In the genomic region with DNA sequence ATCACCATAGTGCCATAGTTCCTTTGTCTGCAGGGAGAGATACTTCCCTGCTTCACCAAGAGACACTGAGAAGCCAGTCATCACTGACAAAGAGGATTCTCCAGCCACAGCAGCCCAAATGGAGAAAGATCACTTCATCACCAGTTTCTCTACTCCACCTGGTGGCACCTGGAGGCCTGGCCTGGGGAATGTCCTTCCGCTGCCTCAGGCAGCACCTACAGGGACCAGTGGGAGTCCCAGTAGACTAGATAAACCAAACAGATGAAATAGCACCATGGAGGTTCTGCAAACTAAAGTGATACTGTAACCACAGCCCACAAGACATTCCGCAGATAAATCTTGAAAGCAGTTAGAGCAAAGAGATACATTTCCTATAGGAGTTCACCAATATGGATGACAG, we compare ENCODE assay signal across 17 cellular contexts.
"Had no signal": no experiment of that assay in that cellular context is flagged by ENCODE, and none has a peak within 500 bp of the region (broad histone marks: within the 10 kb centered on the region; RNA-seq: fewer than 3 reads in every experiment).

No MANE protein-coding gene starts in this region.

- DNase-seq: activated CD4-positive, alpha-beta T cell treated with anti-CD3 and anti-CD28 coated beads for 4 hours; activated CD8-positive, alpha-beta T cell treated with anti-CD3 and anti-CD28 coated beads for 36 hours; activated effector memory CD4-positive, alpha-beta T cell treated with Interleukin-2 at 50 U/mL for 16 hours; activated naive CD4-positive, alpha-beta T cell treated with anti-CD3 and anti-CD28 coated beads, Interleukin-2, amount 50 U/mL, for 16 hours; activated T-cell treated with anti-CD3 and anti-CD28 coated beads, Interleukin-2, amount 50 U/mL, for 4 hours; effector memory CD4-positive, alpha-beta T cell; foreskin melanocyte; head of caudate nucleus; left lung; mucosa of descending colon; naive thymus-derived CD4-positive, alpha-beta T cell; stimulated activated CD4-positive, alpha-beta T cell treated with anti-CD3 and anti-CD28 coated beads, Interleukin-1b, Interleukin-23, amount 100 ng/mL, for 48 hours; stimulated activated naive CD8-positive, alpha-beta T cell treated with anti-CD3 and anti-CD28 coated beads, Interleukin-15, amount 100 ng/mL, for 72 hours; upper lobe of left lung had no signal

- H3K27ac ChIP-seq: epithelial cell of prostate, left lung, neutrophil, parathyroid adenoma, upper lobe of left lung had no signal

- H3K4me3 ChIP-seq: left lung, mucosa of descending colon, upper lobe of left lung had no signal

- ATAC-seq: activated CD8-positive, alpha-beta T cell treated with anti-CD3 and anti-CD28 coated beads for 36 hours; activated T-cell treated with anti-CD3 and anti-CD28 coated beads, Interleukin-2, amount 50 U/mL, for 4 hours; left lung; mucosa of descending colon; naive thymus-derived CD4-positive, alpha-beta T cell; stimulated activated naive CD8-positive, alpha-beta T cell treated with anti-CD3 and anti-CD28 coated beads, Interleukin-15, amount 100 ng/mL, for 72 hours had no signal
